ENCODE assay signal across 2 cellular contexts in genomic region chr12:108839890-108840230, GRCh38.
TF ChIP-seq lines count a peak whose summit lies in the region.

No MANE protein-coding gene starts in this region.

TF ChIP-seq in liver, 16 proteins besides CTCF, POLR2A, EP300 and RAD21:
- TF ChIP-seq FOXA1 (IDR thresholded peaks at IDR 0.05): no peak
- TF ChIP-seq ZBTB33 (IDR thresholded peaks at IDR 0.05): no peak
- no peak for TF ChIP-seq JUND (IDR thresholded peaks at IDR 0.05)
- no peak for TF ChIP-seq SP1 (IDR thresholded peaks at IDR 0.05)
- no peak for TF ChIP-seq ATF3 (IDR thresholded peaks at IDR 0.05)
- no peak for TF ChIP-seq REST (IDR thresholded peaks at IDR 0.05)
- no peak for TF ChIP-seq MAX (IDR thresholded peaks at IDR 0.05)
- TF ChIP-seq TAF1 (conservative IDR thresholded peaks at IDR 0.05): no peak
- TF ChIP-seq HNF4A (conservative IDR thresholded peaks at IDR 0.05): no peak
TF ChIP-seq in liver: peak in this region for 0.

TF ChIP-seq in HepG2, 621 proteins besides CTCF, POLR2A, EP300 and RAD21:
- no peak for TF ChIP-seq THRA (CRISPR knock-in tag; IDR thresholded peaks at IDR 0.05; ENCODE audit: borderline replicate concordance)
TF ChIP-seq in HepG2: peak in this region for 0.
